In genomic region chrX:48498374-48498809, GRCh38 we compare ENCODE assay signal across 1 cellular context.
A peak's percentile ranks its signal among the peaks of the same experiment; 100 is the strongest.
TF ChIP-seq lines count a peak whose summit lies in the region.

No MANE protein-coding gene starts in this region.

TF ChIP-seq in endothelial cell of umbilical vein, 7 proteins besides CTCF, POLR2A, EP300 and RAD21:
- peak; percentile 32 for TF ChIP-seq GATA2 (IDR thresholded peaks at IDR 0.05; ENCODE audit: insufficient read depth, insufficient read length, low read depth, low read length)
- TF ChIP-seq FOS (IDR thresholded peaks at IDR 0.05; ENCODE audit: borderline replicate concordance, insufficient read depth, low read length), result peak; percentile 82
- no peak for TF ChIP-seq EZH2 (IDR thresholded peaks at IDR 0.05; ENCODE audit: borderline replicate concordance, low read depth, low read length, severe bottlenecking)
- peak; percentile 67 for TF ChIP-seq JUN (IDR thresholded peaks at IDR 0.05; ENCODE audit: borderline replicate concordance, insufficient read depth, insufficient read length, low read depth)
